Comparison of ENCODE assay signal across 14 cellular contexts in the genomic region with DNA sequence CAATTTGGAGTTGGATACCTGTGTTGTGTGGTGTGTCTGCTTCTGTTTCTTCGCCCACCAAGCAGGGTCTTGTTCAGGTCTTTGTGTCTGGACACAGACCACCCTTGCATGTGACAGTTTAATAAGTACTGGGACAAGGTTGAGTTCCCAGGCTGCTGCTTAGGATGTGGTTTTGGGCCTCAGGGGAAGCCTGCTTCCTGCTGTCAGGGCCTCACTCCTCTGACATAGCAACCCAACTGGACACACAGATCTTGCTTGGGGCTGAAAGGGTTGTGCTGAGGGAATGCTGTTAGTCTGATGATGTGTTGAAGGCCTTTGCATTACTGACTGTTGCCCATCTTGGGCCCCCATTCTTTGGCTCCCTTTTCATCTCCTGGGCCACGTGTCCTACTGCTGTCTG. TPM values are rescaled to one million over a fixed set of nuclear protein-coding genes. Genes with fewer than 3 reads are reported as not detected.
DNase-seq lines count a peak whose midpoint lies in the region; ATAC-seq and TF ChIP-seq lines count a peak whose summit lies in the region.
"Had no signal": no experiment of that assay in that cellular context is flagged by ENCODE, and none has a peak within 500 bp of the region (broad histone marks: within the 10 kb centered on the region; RNA-seq: fewer than 3 reads in every experiment).

No MANE protein-coding gene starts in this region.

- H3K36me3 ChIP-seq in Loucy (ENCODE audit: insufficient read depth, low read length) (peaks cover 28% of the 10 kb centered on the region; the same call in 1 of the 2 replicates), endodermal cell (ENCODE audit: control insufficient read depth, insufficient read depth, low read length) (peaks cover 10% of the 10 kb centered on the region)
- H3K36me3 ChIP-seq: colonic mucosa had no signal

- H3K4me3 Mint-ChIP-seq in memory B cell, result no peak overlapping the region
- H3K4me3 Mint-ChIP-seq in endodermal cell, result no peak overlapping the region

- H3K79me2 ChIP-seq in Loucy (ENCODE audit: insufficient read depth, low read length), result peaks cover 27% of the 10 kb centered on the region; the same call in 1 of the 2 replicates

- H3K4me2 ChIP-seq in Loucy (ENCODE audit: low read depth, low read length, poor library complexity, severe bottlenecking), result peak overlapping the region; percentile 61

- peaks cover 20% of the 10 kb centered on the region for H3K4me1 ChIP-seq in Loucy (ENCODE audit: insufficient read depth, low read length, poor library complexity, severe bottlenecking)
- H3K4me1 ChIP-seq in endodermal cell (ENCODE audit: control insufficient read depth, insufficient read depth, low read length), result no peaks in the 10 kb centered on the region
- H3K4me1 ChIP-seq: colonic mucosa had no signal

- no peaks in the 10 kb centered on the region; the same call in 1 of the 2 replicates for H3F3A ChIP-seq in Loucy (ENCODE audit: low read depth)

- H3K9ac ChIP-seq in Loucy (ENCODE audit: low read depth, low read length, poor library complexity, severe bottlenecking) (peak overlapping the region; percentile 55), endodermal cell (ENCODE audit: extremely low read depth, low read length, poor library complexity, severe bottlenecking) (no peak overlapping the region)

- peak overlapping the region; percentile 62 for H3K27ac Mint-ChIP-seq in memory B cell
- H3K27ac Mint-ChIP-seq in endodermal cell, result no peak overlapping the region
- H3K27ac Mint-ChIP-seq: activated T-helper 2 cell treated with anti-CD3 and anti-CD28 coated beads, Interferon-gamma antibody, Interleukin-2, Interleukin-4, amounts not matched to agents 10 μg/mL and 5 μg/mL and 100 μg/mL, durations not matched to agents 14 hours and 24 hours and 36 hours had no signal

- H3K9me3 Mint-ChIP-seq in memory B cell (no peaks in the 10 kb centered on the region), endodermal cell (no peaks in the 10 kb centered on the region)
- H3K9me3 Mint-ChIP-seq: activated T-helper 2 cell treated with anti-CD3 and anti-CD28 coated beads, Interferon-gamma antibody, Interleukin-2, Interleukin-4, amounts not matched to agents 10 μg/mL and 5 μg/mL and 100 μg/mL, durations not matched to agents 14 hours and 24 hours and 36 hours had no signal

- no peaks in the 10 kb centered on the region for H3K9me3 ChIP-seq in Loucy (ENCODE audit: insufficient read depth, low read depth, low read length)
- no peaks in the 10 kb centered on the region for H3K9me3 ChIP-seq in endodermal cell (ENCODE audit: control insufficient read depth, low read length)
- H3K9me3 ChIP-seq: colonic mucosa, lower lobe of right lung, right lobe of liver had no signal

- H3K9me2 ChIP-seq in Loucy (replicated peaks; ENCODE audit: low read depth, low read length), result no peaks in the 10 kb centered on the region

- ATAC-seq in GM21825 (IDR thresholded peaks at IDR 0.05; ENCODE audit: unreplicated experiment), result peak; percentile 68
- ATAC-seq in memory B cell (ENCODE audit: low read depth), result peak; percentile 63
- no peak for ATAC-seq in HG03280 (IDR thresholded peaks at IDR 0.05; ENCODE audit: unreplicated experiment)
- ATAC-seq: lower lobe of right lung, right lobe of liver had no signal

- no peak for TF ChIP-seq CTCF in Loucy (conservative IDR thresholded peaks at IDR 0.05; ENCODE audit: low read length)
- no peak for TF ChIP-seq CTCF in endodermal cell (conservative IDR thresholded peaks at IDR 0.05)
- TF ChIP-seq CTCF in coronary artery (IDR thresholded peaks at IDR 0.05), result no peak

- peak overlapping the region; percentile 44 for H3K4me3 ChIP-seq in Loucy (ENCODE audit: low read length, poor library complexity, severe bottlenecking)
- H3K4me3 ChIP-seq in endodermal cell (ENCODE audit: low read length), result no peak overlapping the region
- no peak overlapping the region for H3K4me3 ChIP-seq in coronary artery
- H3K4me3 ChIP-seq: colonic mucosa, lower lobe of right lung, right lobe of liver had no signal

- peaks cover 25% of the 10 kb centered on the region for H3K36me3 Mint-ChIP-seq in memory B cell
- peaks cover 32% of the 10 kb centered on the region for H3K36me3 Mint-ChIP-seq in endodermal cell (ENCODE audit: low read depth)

- H3K4me1 Mint-ChIP-seq in memory B cell, result peaks cover 23% of the 10 kb centered on the region
- H3K4me1 Mint-ChIP-seq in endodermal cell, result peaks cover 6% of the 10 kb centered on the region

- H2AFZ ChIP-seq in Loucy (ENCODE audit: low read length), result no peak overlapping the region

- H3K27me3 ChIP-seq in Loucy (ENCODE audit: insufficient read depth, low read length, poor library complexity, severe bottlenecking) (no peaks in the 10 kb centered on the region), endodermal cell (ENCODE audit: control insufficient read depth, insufficient read depth, low read length, poor library complexity, severe bottlenecking) (no peaks in the 10 kb centered on the region)
- H3K27me3 ChIP-seq: colonic mucosa, right lobe of liver had no signal

- no peaks in the 10 kb centered on the region for H4K20me1 ChIP-seq in Loucy (ENCODE audit: insufficient read depth, low read length, poor library complexity, severe bottlenecking)

- 85 to 100% methylated on average over 1 to 2 of the region's 2 CpGs for WGBS in endodermal cell (ENCODE audit: insufficient coverage in 1 of 2, insufficient read length in 1 of 2), 2 experiments

- no peak overlapping the region for H3K27ac ChIP-seq in endodermal cell (ENCODE audit: low read depth, low read length)
- no peak overlapping the region for H3K27ac ChIP-seq in coronary artery
- H3K27ac ChIP-seq: colonic mucosa, lower lobe of right lung, right lobe of liver had no signal

- DNase-seq in Daoy (ENCODE audit: low read depth) (peak; percentile 55), memory B cell (ENCODE audit: low spot score in 2 of 2) (no peak), endodermal cell (no peak), dedifferentiated amniotic fluid mesenchymal stem cell (ENCODE audit: extremely low spot score) (no peak), coronary artery (ENCODE audit: low spot score) (no peak)
- DNase-seq: colonic mucosa, lower lobe of right lung, MM.1S, right lobe of liver, T1000 had no signal

- H3K27me3 Mint-ChIP-seq in memory B cell, result peaks cover 1% of the 10 kb centered on the region
- H3K27me3 Mint-ChIP-seq in endodermal cell (ENCODE audit: insufficient read depth), result peaks cover 12% of the 10 kb centered on the region

RNA-seq across cellular contexts. Expression of gene TGFB1I1, which starts 4.8 kb away (rescaled TPM):
- 20.7 and 22.9 TPM in 2 replicates for total RNA-seq in Daoy (2014; rRNA removed; shearing (Covaris generic))
- 1 to 10 TPM; 7.5 to 10.0 TPM for total RNA-seq in endodermal cell
- 24.3 TPM for polyA plus RNA-seq in endodermal cell (2013, experiment 1 of 2)
- polyA plus RNA-seq in endodermal cell (2013, experiment 2 of 2), result 20.8 TPM

RNA-seq across cellular contexts. Expression of gene ARMC5, which starts 7.8 kb away (rescaled TPM):
- 13.7 and 16.1 TPM in 2 replicates for total RNA-seq in Daoy (2014; rRNA removed; shearing (Covaris generic))
- total RNA-seq in endodermal cell, result 10 to 100 TPM in 1 of 2 donors, 1 to 10 TPM in 1; 9.4 to 12.1 TPM
- 8.5 TPM for polyA plus RNA-seq in endodermal cell (2013, experiment 1 of 2)
- polyA plus RNA-seq in endodermal cell (2013, experiment 2 of 2), result 8.5 TPM

RNA-seq across cellular contexts. Expression of gene SLC5A2, which starts 15.8 kb away (rescaled TPM):
- not detected in 2 replicates for total RNA-seq in Daoy (2014; rRNA removed; shearing (Covaris generic))
- under 1 TPM; 0.22 to 0.24 TPM for total RNA-seq in endodermal cell
- 0.28 TPM for polyA plus RNA-seq in endodermal cell (2013, experiment 1 of 2)
- 0.17 TPM for polyA plus RNA-seq in endodermal cell (2013, experiment 2 of 2)
- total RNA-seq: activated T-helper 2 cell treated with anti-CD3 and anti-CD28 coated beads, Interferon-gamma antibody, Interleukin-2, Interleukin-4, amounts not matched to agents 10 μg/mL and 5 μg/mL and 100 μg/mL, durations not matched to agents 14 hours and 24 hours and 36 hours had no signal

RNA-seq across cellular contexts. Expression of gene ZNF843, which starts 24.6 kb away (rescaled TPM):
- total RNA-seq in Daoy (2014; rRNA removed; shearing (Covaris generic)), result 0.15 TPM in 1 of 2 replicates, not detected in the other
- 1 to 10 TPM in 1 of 2 donors, under 1 TPM in 1; 0.31 to 1.5 TPM for total RNA-seq in endodermal cell
- 1.00 TPM for polyA plus RNA-seq in endodermal cell (2013, experiment 1 of 2)
- polyA plus RNA-seq in endodermal cell (2013, experiment 2 of 2), result 0.79 TPM

RNA-seq across cellular contexts. Expression of gene COX6A2, which starts 39.0 kb away (rescaled TPM):
- total RNA-seq in Daoy (2014; rRNA removed; shearing (Covaris generic)), result not detected in 2 replicates
- not detected for total RNA-seq in endodermal cell
- not detected for polyA plus RNA-seq in endodermal cell (2013, experiment 1 of 2)
- not detected for polyA plus RNA-seq in endodermal cell (2013, experiment 2 of 2)
- total RNA-seq: activated T-helper 2 cell treated with anti-CD3 and anti-CD28 coated beads, Interferon-gamma antibody, Interleukin-2, Interleukin-4, amounts not matched to agents 10 μg/mL and 5 μg/mL and 100 μg/mL, durations not matched to agents 14 hours and 24 hours and 36 hours; colonic mucosa; lower lobe of right lung had no signal
